Comparison of ENCODE assay signal across 11 cellular contexts in the genomic region with DNA sequence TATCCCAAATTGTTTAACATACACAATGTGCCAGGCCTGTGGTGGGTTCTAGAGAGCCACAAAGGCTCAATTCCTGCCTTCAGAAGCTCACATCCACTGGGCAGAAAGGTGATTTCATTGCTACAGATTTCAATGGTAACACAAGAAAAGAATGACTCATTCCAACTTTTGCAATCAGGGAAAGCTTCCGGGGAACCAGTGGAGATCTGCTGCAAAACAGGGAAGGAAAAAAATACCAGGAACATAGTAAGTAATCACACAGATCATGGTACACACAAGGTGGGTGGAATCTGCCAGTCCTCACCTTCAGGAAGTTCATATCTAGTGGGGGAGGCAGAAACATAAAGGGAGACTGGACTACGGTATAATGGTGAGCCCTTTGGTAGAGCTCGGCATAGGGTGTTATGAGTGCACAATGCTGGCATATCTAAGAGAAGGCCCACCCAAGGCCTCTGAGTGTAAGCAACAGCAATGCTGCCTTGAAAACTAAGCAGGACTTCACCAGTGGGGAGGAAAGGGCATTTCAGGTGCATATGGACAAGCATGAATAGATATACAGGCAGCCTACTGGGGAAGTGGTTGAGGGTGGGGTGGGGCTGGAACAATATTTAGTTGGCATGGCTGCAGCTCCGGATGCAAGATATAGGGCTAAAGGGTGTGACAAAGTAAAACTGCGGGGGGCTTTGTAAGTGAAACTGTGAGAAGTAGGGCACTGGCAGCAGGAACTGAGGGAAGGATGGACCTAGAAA. TPM values are rescaled to one million over a fixed set of nuclear protein-coding genes. Genes with fewer than 3 reads are reported as not detected.
A peak's percentile ranks its signal among the peaks of the same experiment; 100 is the strongest.
DNase-seq lines count a peak whose midpoint lies in the region; ATAC-seq and TF ChIP-seq lines count a peak whose summit lies in the region.
"Had no signal": no experiment of that assay in that cellular context is flagged by ENCODE, and none has a peak within 500 bp of the region (broad histone marks: within the 10 kb centered on the region; RNA-seq: fewer than 3 reads in every experiment).

No MANE protein-coding gene starts in this region.

- H3K36me3 ChIP-seq in Peyer's patch (no peaks in the 10 kb centered on the region), A673 (ENCODE audit: insufficient read depth, low read length, poor library complexity, severe bottlenecking) (no peaks in the 10 kb centered on the region)

- ATAC-seq in naive B cell (ENCODE audit: low read depth in 2 of 2) (peak; percentile 76 to 78), GM21723 (IDR thresholded peaks at IDR 0.05; ENCODE audit: unreplicated experiment) (no peak)
- ATAC-seq: left lobe of liver had no signal

- DNase-seq in Calu3: peak; percentile 39
- DNase-seq in Peyer's patch: peak in 2 of 3 donors; percentile 43 to 70
- DNase-seq in central memory CD4-positive, alpha-beta T cell: peak; percentile 86
- DNase-seq in naive B cell: no peak
- no peak for DNase-seq in GM20000 (ENCODE audit: low spot score)
- DNase-seq in A673 (ENCODE audit: low spot score): no peak
- no peak for DNase-seq in NCI-H2029 treated with DMSO at 0.1 percent for 48 hours (lab: John Stamatoyannopoulos, UW)
- DNase-seq: stimulated activated CD4-positive, alpha-beta T cell treated with anti-CD3 and anti-CD28 coated beads, Interleukin-4, amount 100 ng/mL, for 1 hour had no signal

- H3K4me1 ChIP-seq in Peyer's patch: peaks cover 0 to 17% (median 6%) of the 10 kb centered on the region in 4 donors
- H3K4me1 ChIP-seq in A673 (ENCODE audit: insufficient read depth, low read length, poor library complexity, severe bottlenecking): no peaks in the 10 kb centered on the region

- POLR2A ChIA-PET in A673 (lab: Charles Lee; ENCODE audit: low non-redundant PET): no interaction called here

- H3K27ac Mint-ChIP-seq in Calu3 (ENCODE audit: unreplicated experiment) (peak overlapping the region; percentile 84), naive B cell (peak overlapping the region; percentile 1 to 62 (median 13))

- intact Hi-C loops in Calu3 (cut with micrococcal nuclease; ENCODE audit: unreplicated experiment) (no loop called here), A673 (cut with micrococcal nuclease; ENCODE audit: unreplicated experiment) (no loop called here)

- TF ChIP-seq CTCF in Calu3 (IDR thresholded peaks at IDR 0.05; ENCODE audit: unreplicated experiment) (no peak), Peyer's patch (IDR thresholded peaks at IDR 0.05) (no peak), GM20000 (IDR thresholded peaks at IDR 0.05; ENCODE audit: extremely low read depth, missing control alignments) (no peak), A673 (conservative IDR thresholded peaks at IDR 0.05; ENCODE audit: low read depth, low read length) (no peak)

- no peaks in the 10 kb centered on the region for H3K9me3 ChIP-seq in Peyer's patch
- no peaks in the 10 kb centered on the region for H3K9me3 ChIP-seq in A673 (ENCODE audit: low read depth, low read length, poor library complexity, severe bottlenecking)

- H3K4me1 Mint-ChIP-seq in Calu3 (ENCODE audit: low read depth, unreplicated experiment) (peaks cover 42% of the 10 kb centered on the region), naive B cell (peaks cover 14 to 17% (median 17%) of the 10 kb centered on the region in 3 donors)

- H3K27ac ChIP-seq in Peyer's patch (peak overlapping the region; percentile 38 to 71 (median 50)), A673 (ENCODE audit: low read depth, low read length, poor library complexity, severe bottlenecking) (no peak overlapping the region)

- H3K4me3 Mint-ChIP-seq in Calu3 (ENCODE audit: low read depth, unreplicated experiment) (peak overlapping the region; percentile 38), naive B cell (peak overlapping the region in 2 of 8 donors; percentile 15 to 32)

- H3K4me3 ChIP-seq in Peyer's patch (no peak overlapping the region), A673 (ENCODE audit: low read depth, low read length, poor library complexity, severe bottlenecking) (no peak overlapping the region)

- BruUV-seq in Calu3 (replicated peaks; lab: Mats Ljungman, UMichigan) (no TSS peak), A673 (replicated peaks; lab: Mats Ljungman, UMichigan) (no TSS peak)

- CTCF ChIA-PET in Calu3 (lab: Charles Lee): interaction anchor here (0.5 to 1.7 kb wide), 4 partner anchors 16 to 161 kb away, joined by 3 to 9 read pairs (median 4); no protein-coding TSS in a partner anchor
- CTCF ChIA-PET in A673 (lab: Charles Lee): no interaction called here

- H3K27me3 ChIP-seq in Peyer's patch: no peaks in the 10 kb centered on the region
- no peaks in the 10 kb centered on the region for H3K27me3 ChIP-seq in A673 (replicated peaks; ENCODE audit: insufficient read depth, low read depth, low read length, poor library complexity)

- no peaks in the 10 kb centered on the region for H3K27me3 Mint-ChIP-seq in Calu3 (ENCODE audit: unreplicated experiment)
- H3K27me3 Mint-ChIP-seq in naive B cell: peaks cover 7 to 14% (median 8%) of the 10 kb centered on the region in 3 donors

- no peaks in the 10 kb centered on the region for H3K36me3 Mint-ChIP-seq in Calu3 (ENCODE audit: insufficient read depth, unreplicated experiment)
- H3K36me3 Mint-ChIP-seq in naive B cell: no peaks in the 10 kb centered on the region

- TF ChIP-seq POLR2A in Peyer's patch (IDR thresholded peaks at IDR 0.05): no peak

- H3K9me3 Mint-ChIP-seq in Calu3 (ENCODE audit: low read depth, unreplicated experiment) (no peaks in the 10 kb centered on the region), naive B cell (no peaks in the 10 kb centered on the region)

RNA-seq across cellular contexts. Expression of a gene that starts 24.2 kb away (rescaled TPM):
- total RNA-seq in Calu3 (2022): 6.8 and 7.6 TPM in 2 replicates
- total RNA-seq in Peyer's patch: 10 to 100 TPM; 13.1 to 26.8 (median 17.8) TPM
- under 1 TPM in 2 of 6 donors, not detected in 4; 0.06 to 0.16 TPM for polyA plus RNA-seq in naive B cell (ENCODE audit: low read depth in 6 of 6)
- not detected in 2 replicates for total RNA-seq in A673 (2021)
- total RNA-seq: Daoy had no signal

Comparison
In these comparisons a context has a peak if more than half of its experiments do, and no peak if none do; other contexts are left out.
1. DNase-seq: peak in Calu3 (single experiment), Peyer's patch (2 of 3) and central memory CD4-positive, alpha-beta T cell (single experiment); none in naive B cell (single experiment), GM20000 (single experiment), A673 (single experiment) and NCI-H2029 treated with DMSO at 0.1 percent for 48 hours (single experiment).